1 cellular context compared by ENCODE assay signal in genomic region chr12:100164153-100164704, GRCh38.
TF ChIP-seq lines count a peak whose summit lies in the region.

No MANE protein-coding gene starts in this region.

TF ChIP-seq in GM23338, 12 proteins besides CTCF, POLR2A, EP300 and RAD21 (continued from another document):
- TF ChIP-seq, protein P1, sequence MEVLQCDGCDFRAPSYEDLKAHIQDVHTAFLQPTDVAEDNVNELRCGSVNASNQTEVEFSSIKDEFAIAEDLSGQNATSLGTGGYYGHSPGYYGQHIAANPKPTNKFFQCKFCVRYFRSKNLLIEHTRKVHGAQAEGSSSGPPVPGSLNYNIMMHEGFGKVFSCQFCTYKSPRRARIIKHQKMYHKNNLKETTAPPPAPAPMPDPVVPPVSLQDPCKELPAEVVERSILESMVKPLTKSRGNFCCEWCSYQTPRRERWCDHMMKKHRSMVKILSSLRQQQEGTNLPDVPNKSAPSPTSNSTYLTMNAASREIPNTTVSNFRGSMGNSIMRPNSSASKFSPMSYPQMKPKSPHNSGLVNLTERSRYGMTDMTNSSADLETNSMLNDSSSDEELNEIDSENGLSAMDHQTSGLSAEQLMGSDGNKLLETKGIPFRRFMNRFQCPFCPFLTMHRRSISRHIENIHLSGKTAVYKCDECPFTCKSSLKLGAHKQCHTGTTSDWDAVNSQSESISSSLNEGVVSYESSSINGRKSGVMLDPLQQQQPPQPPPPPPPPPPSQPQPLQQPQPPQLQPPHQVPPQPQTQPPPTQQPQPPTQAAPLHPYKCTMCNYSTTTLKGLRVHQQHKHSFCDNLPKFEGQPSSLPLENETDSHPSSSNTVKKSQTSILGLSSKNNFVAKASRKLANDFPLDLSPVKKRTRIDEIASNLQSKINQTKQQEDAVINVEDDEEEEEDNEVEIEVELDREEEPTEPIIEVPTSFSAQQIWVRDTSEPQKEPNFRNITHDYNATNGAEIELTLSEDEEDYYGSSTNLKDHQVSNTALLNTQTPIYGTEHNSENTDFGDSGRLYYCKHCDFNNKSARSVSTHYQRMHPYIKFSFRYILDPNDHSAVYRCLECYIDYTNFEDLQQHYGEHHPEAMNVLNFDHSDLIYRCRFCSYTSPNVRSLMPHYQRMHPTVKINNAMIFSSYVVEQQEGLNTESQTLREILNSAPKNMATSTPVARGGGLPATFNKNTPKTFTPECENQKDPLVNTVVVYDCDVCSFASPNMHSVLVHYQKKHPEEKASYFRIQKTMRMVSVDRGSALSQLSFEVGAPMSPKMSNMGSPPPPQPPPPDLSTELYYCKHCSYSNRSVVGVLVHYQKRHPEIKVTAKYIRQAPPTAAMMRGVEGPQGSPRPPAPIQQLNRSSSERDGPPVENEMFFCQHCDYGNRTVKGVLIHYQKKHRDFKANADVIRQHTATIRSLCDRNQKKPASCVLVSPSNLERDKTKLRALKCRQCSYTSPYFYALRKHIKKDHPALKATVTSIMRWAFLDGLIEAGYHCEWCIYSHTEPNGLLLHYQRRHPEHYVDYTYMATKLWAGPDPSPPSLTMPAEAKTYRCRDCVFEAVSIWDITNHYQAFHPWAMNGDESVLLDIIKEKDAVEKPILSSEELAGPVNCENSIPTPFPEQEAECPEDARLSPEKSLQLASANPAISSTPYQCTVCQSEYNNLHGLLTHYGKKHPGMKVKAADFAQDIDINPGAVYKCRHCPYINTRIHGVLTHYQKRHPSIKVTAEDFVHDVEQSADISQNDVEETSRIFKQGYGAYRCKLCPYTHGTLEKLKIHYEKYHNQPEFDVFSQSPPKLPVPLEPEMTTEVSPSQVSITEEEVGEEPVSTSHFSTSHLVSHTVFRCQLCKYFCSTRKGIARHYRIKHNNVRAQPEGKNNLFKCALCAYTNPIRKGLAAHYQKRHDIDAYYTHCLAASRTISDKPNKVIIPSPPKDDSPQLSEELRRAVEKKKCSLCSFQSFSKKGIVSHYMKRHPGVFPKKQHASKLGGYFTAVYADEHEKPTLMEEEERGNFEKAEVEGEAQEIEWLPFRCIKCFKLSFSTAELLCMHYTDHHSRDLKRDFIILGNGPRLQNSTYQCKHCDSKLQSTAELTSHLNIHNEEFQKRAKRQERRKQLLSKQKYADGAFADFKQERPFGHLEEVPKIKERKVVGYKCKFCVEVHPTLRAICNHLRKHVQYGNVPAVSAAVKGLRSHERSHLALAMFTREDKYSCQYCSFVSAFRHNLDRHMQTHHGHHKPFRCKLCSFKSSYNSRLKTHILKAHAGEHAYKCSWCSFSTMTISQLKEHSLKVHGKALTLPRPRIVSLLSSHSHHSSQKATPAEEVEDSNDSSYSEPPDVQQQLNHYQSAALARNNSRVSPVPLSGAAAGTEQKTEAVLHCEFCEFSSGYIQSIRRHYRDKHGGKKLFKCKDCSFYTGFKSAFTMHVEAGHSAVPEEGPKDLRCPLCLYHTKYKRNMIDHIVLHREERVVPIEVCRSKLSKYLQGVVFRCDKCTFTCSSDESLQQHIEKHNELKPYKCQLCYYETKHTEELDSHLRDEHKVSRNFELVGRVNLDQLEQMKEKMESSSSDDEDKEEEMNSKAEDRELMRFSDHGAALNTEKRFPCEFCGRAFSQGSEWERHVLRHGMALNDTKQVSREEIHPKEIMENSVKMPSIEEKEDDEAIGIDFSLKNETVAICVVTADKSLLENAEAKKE (CRISPR knock-in tag; IDR thresholded peaks at IDR 0.05): no peak
